In genomic region chr1:54168206-54168965, GRCh38 we compare ENCODE assay signal across 19 cellular contexts. TPM values are rescaled to one million over a fixed set of nuclear protein-coding genes. Genes with fewer than 3 reads are reported as not detected.
A peak's percentile ranks its signal among the peaks of the same experiment; 100 is the strongest.
DNase-seq lines count a peak whose midpoint lies in the region; ATAC-seq, FAIRE-seq and TF ChIP-seq lines count a peak whose summit lies in the region.
"Had no signal": no experiment of that assay in that cellular context is flagged by ENCODE, and none has a peak within 500 bp of the region (broad histone marks: within the 10 kb centered on the region; RNA-seq: fewer than 3 reads in every experiment).

No MANE protein-coding gene starts in this region.

- no peak overlapping the region for H3K9ac ChIP-seq in keratinocyte (ENCODE audit: control insufficient read depth, extremely low read depth, insufficient read depth, low read length)

- TF ChIP-seq CTCF in natural killer cell (IDR thresholded peaks at IDR 0.05) (no peak), chondrocyte (IDR thresholded peaks at IDR 0.05) (no peak), keratinocyte (optimal IDR thresholded peaks at IDR 0.05 in 1 of 3, IDR thresholded peaks at IDR 0.05 in 1 of 3, conservative IDR thresholded peaks at IDR 0.05 in 1 of 3; ENCODE audit: extremely low read depth in 1 of 3, insufficient read depth in 2 of 3, low read length in 3 of 3) (no peak)
- no peak for TF ChIP-seq CTCF in CD4-positive, alpha-beta T cell (IDR thresholded peaks at IDR 0.05)

- H2AFZ ChIP-seq in keratinocyte (ENCODE audit: control insufficient read depth, low read length), result peak overlapping the region; percentile 30

- H3K27ac Mint-ChIP-seq in natural killer cell treated with Interleukin-12 subunit alpha and Interleukin-12 subunit beta and Interleukin-15 and Interleukin-18, amount 100 ng/mL, for 72 hours, result no peak overlapping the region
- H3K27ac Mint-ChIP-seq in natural killer cell, result no peak overlapping the region
- H3K27ac Mint-ChIP-seq in chondrocyte (ENCODE audit: unreplicated experiment), result no peak overlapping the region
- H3K27ac Mint-ChIP-seq in CD4-positive, alpha-beta T cell, result no peak overlapping the region
- H3K27ac Mint-ChIP-seq: B cell had no signal

- CTCF ChIA-PET in CD4-positive, alpha-beta T cell (lab: Charles Lee), result no interaction called here

- H3K4me1 Mint-ChIP-seq in natural killer cell treated with Interleukin-12 subunit alpha and Interleukin-12 subunit beta and Interleukin-15 and Interleukin-18, amount 100 ng/mL, for 72 hours (ENCODE audit: low read depth in 2 of 2), result no peaks in the 10 kb centered on the region
- H3K4me1 Mint-ChIP-seq in natural killer cell (no peaks in the 10 kb centered on the region), chondrocyte (ENCODE audit: low read depth) (no peaks in the 10 kb centered on the region)
- H3K4me1 Mint-ChIP-seq in CD4-positive, alpha-beta T cell (ENCODE audit: low read depth), result peaks cover 13% of the 10 kb centered on the region
- H3K4me1 Mint-ChIP-seq: B cell had no signal

- peak overlapping the region; percentile 28 for H3K27ac ChIP-seq in keratinocyte (ENCODE audit: control insufficient read depth, insufficient read depth, low read length)
- no peak overlapping the region for H3K27ac ChIP-seq in CD4-positive, alpha-beta T cell (ENCODE audit: low read depth, low read length)
- H3K27ac ChIP-seq: HL-60 had no signal

- H3K4me3 Mint-ChIP-seq in natural killer cell treated with Interleukin-12 subunit alpha and Interleukin-12 subunit beta and Interleukin-15 and Interleukin-18, amount 100 ng/mL, for 72 hours, result no peak overlapping the region
- H3K4me3 Mint-ChIP-seq in natural killer cell (no peak overlapping the region), chondrocyte (ENCODE audit: unreplicated experiment) (no peak overlapping the region)
- H3K4me3 Mint-ChIP-seq in CD4-positive, alpha-beta T cell, result no peak overlapping the region
- H3K4me3 Mint-ChIP-seq: B cell; CD4-positive, alpha-beta memory T cell had no signal

- H3K9me3 Mint-ChIP-seq in natural killer cell treated with Interleukin-12 subunit alpha and Interleukin-12 subunit beta and Interleukin-15 and Interleukin-18, amount 100 ng/mL, for 72 hours, result no peaks in the 10 kb centered on the region
- H3K9me3 Mint-ChIP-seq in natural killer cell (no peaks in the 10 kb centered on the region), chondrocyte (ENCODE audit: low read depth) (no peaks in the 10 kb centered on the region)
- no peaks in the 10 kb centered on the region for H3K9me3 Mint-ChIP-seq in CD4-positive, alpha-beta T cell
- H3K9me3 Mint-ChIP-seq: CD4-positive, alpha-beta memory T cell had no signal

- H3K27me3 ChIP-seq in keratinocyte (ENCODE audit: control insufficient read depth, extremely low read depth, insufficient read depth, low read length), result no peaks in the 10 kb centered on the region
- H3K27me3 ChIP-seq in CD4-positive, alpha-beta T cell (ENCODE audit: control insufficient read depth, insufficient read depth, low read length), result no peaks in the 10 kb centered on the region

- H3K4me3 ChIP-seq in keratinocyte (ENCODE audit: control insufficient read depth in 2 of 3, extremely low read depth in 1 of 3, insufficient read depth in 2 of 3, low read depth in 1 of 3, low read length in 3 of 3), result no peak overlapping the region
- H3K4me3 ChIP-seq: HAP-1 had no signal

- DNase-seq in natural killer cell treated with Interleukin-12 subunit alpha and Interleukin-12 subunit beta and Interleukin-15 and Interleukin-18, amount 100 ng/mL, for 72 hours (ENCODE audit: low spot score), result no peak
- DNase-seq in natural killer cell (no peak), chondrocyte (ENCODE audit: low spot score) (peak; percentile 55), keratinocyte (ENCODE audit: low read depth, low spot score) (no peak), NCI-H2107 treated with DMSO at 0.1 percent for 48 hours (lab: John Stamatoyannopoulos, UW; ENCODE audit: unreplicated experiment) (no peak)
- no peak for DNase-seq in CD4-positive, alpha-beta T cell
- DNase-seq: C1 segment of cervical spinal cord; CD4-positive, alpha-beta memory T cell; DMS153; DMS79 treated with DMSO at 0.1 percent for 48 hours had no signal

- peaks cover 23% of the 10 kb centered on the region for H3K4me1 ChIP-seq in keratinocyte (ENCODE audit: control insufficient read depth, extremely low read depth, insufficient read depth, low read length)
- H3K4me1 ChIP-seq: HAP-1 had no signal

- intact Hi-C loops in natural killer cell (cut with micrococcal nuclease), result no loop called here
- intact Hi-C loops in CD4-positive, alpha-beta T cell (cut with DNase I, micrococcal nuclease), result no loop called here

- H3K79me2 ChIP-seq in keratinocyte (ENCODE audit: control insufficient read depth, insufficient read depth, low read length), result no peaks in the 10 kb centered on the region

- no peaks in the 10 kb centered on the region for H3K36me3 ChIP-seq in keratinocyte (ENCODE audit: control insufficient read depth in 2 of 2, extremely low read depth in 1 of 2, insufficient read depth in 2 of 2, low read length in 2 of 2)
- H3K36me3 ChIP-seq: HAP-1 had no signal

- H3K27me3 Mint-ChIP-seq in natural killer cell treated with Interleukin-12 subunit alpha and Interleukin-12 subunit beta and Interleukin-15 and Interleukin-18, amount 100 ng/mL, for 72 hours, result no peaks in the 10 kb centered on the region
- no peaks in the 10 kb centered on the region for H3K27me3 Mint-ChIP-seq in natural killer cell (ENCODE audit: low read depth in 2 of 2)
- H3K27me3 Mint-ChIP-seq in chondrocyte (ENCODE audit: low read depth), result no peaks in the 10 kb centered on the region
- no peaks in the 10 kb centered on the region for H3K27me3 Mint-ChIP-seq in CD4-positive, alpha-beta T cell
- H3K27me3 Mint-ChIP-seq: B cell; CD4-positive, alpha-beta memory T cell had no signal

- H4K20me1 ChIP-seq in keratinocyte (ENCODE audit: control insufficient read depth, extremely low read depth, insufficient read depth, low read length), result no peaks in the 10 kb centered on the region

- POLR2A ChIA-PET in CD4-positive, alpha-beta T cell (lab: Charles Lee), result no interaction called here

- peaks cover 3% of the 10 kb centered on the region for H3K9me1 ChIP-seq in keratinocyte (ENCODE audit: control insufficient read depth, extremely low read depth, insufficient read depth, low read length)

- peak overlapping the region; percentile 49 for H3K4me2 ChIP-seq in keratinocyte (ENCODE audit: control insufficient read depth, extremely low read depth, insufficient read depth, low read depth, low read length)

- peak; percentile 70 for FAIRE-seq in keratinocyte (lab: Jason Lieb, UNC)
- FAIRE-seq: G401.6, GM12891, H1 had no signal

- dilution Hi-C loops in keratinocyte (cut with MboI; ENCODE audit: extremely low pct_ligation_motif_present, low sequenced_read_pairs), result no loop called here

- no peaks in the 10 kb centered on the region for H3K36me3 Mint-ChIP-seq in natural killer cell treated with Interleukin-12 subunit alpha and Interleukin-12 subunit beta and Interleukin-15 and Interleukin-18, amount 100 ng/mL, for 72 hours
- H3K36me3 Mint-ChIP-seq in natural killer cell (no peaks in the 10 kb centered on the region), chondrocyte (ENCODE audit: low read depth) (no peaks in the 10 kb centered on the region)
- no peaks in the 10 kb centered on the region for H3K36me3 Mint-ChIP-seq in CD4-positive, alpha-beta T cell (ENCODE audit: low read depth)

- ATAC-seq in natural killer cell treated with Interleukin-12 subunit alpha and Interleukin-12 subunit beta and Interleukin-15 and Interleukin-18, amount 100 ng/mL, for 72 hours, result peak; percentile 4 to 20
- ATAC-seq in natural killer cell, result no peak
- ATAC-seq in HG03571 (IDR thresholded peaks at IDR 0.05; ENCODE audit: unreplicated experiment), result no peak
- ATAC-seq in CD4-positive, alpha-beta T cell (ENCODE audit: poor library complexity), result no peak
- no peak for ATAC-seq in GM21423 (IDR thresholded peaks at IDR 0.05; ENCODE audit: unreplicated experiment)

- no peaks in the 10 kb centered on the region for H3K9me3 ChIP-seq in keratinocyte (ENCODE audit: control insufficient read depth, low read depth, low read length)
- H3K9me3 ChIP-seq in CD4-positive, alpha-beta T cell (ENCODE audit: control insufficient read depth, low read length), result no peaks in the 10 kb centered on the region
- H3K9me3 ChIP-seq: HAP-1 had no signal

RNA-seq across cellular contexts. Expression of gene CDCP2, which starts 15.6 kb away (rescaled TPM):
- total RNA-seq in natural killer cell treated with Interleukin-12 subunit alpha and Interleukin-12 subunit beta and Interleukin-15 and Interleukin-18, amount 100 ng/mL, for 72 hours, result not detected
- total RNA-seq in natural killer cell (under 1 TPM in 1 of 3 donors, not detected in 2; 0.30 TPM), chondrocyte (not detected in 3 replicates)
- not detected in 3 replicates for polyA plus RNA-seq in keratinocyte
- not detected for polyA plus RNA-seq in keratinocyte (2011; ENCODE audit: low read depth)
- polyA plus RNA-seq in keratinocyte (2011; cell fraction: cytosol; rRNA removed), result not detected in 2 replicates
- polyA plus RNA-seq in keratinocyte (2011; cell fraction: nucleus; rRNA removed), result not detected in 2 replicates
- not detected in 2 replicates for polyA plus RNA-seq in keratinocyte (2012; ENCODE audit: low replicate concordance)
- not detected in 3 replicates for polyA minus RNA-seq in keratinocyte
- polyA minus RNA-seq in keratinocyte (2011; cell fraction: cytosol; rRNA and poly(A)+ RNA removed), result not detected
- polyA minus RNA-seq in keratinocyte (2011; cell fraction: nucleus; rRNA and poly(A)+ RNA removed), result not detected in 2 replicates
- total RNA-seq in CD4-positive, alpha-beta T cell, result not detected
- total RNA-seq: A172, B cell, H1 had no signal
- polyA plus RNA-seq: CD4-positive, alpha-beta memory T cell; H1 had no signal

RNA-seq across cellular contexts. Expression of gene CYB5RL, which starts 31.4 kb away (rescaled TPM):
- total RNA-seq in natural killer cell treated with Interleukin-12 subunit alpha and Interleukin-12 subunit beta and Interleukin-15 and Interleukin-18, amount 100 ng/mL, for 72 hours, result 10 to 100 TPM in 1 of 2 donors, 1 to 10 TPM in 1; 7.1 to 12.0 TPM
- total RNA-seq in natural killer cell, result 1 to 10 TPM; 5.6 to 6.7 (median 6.2) TPM
- total RNA-seq in chondrocyte, result 7.0 to 7.8 TPM (median 7.5 TPM) in 3 replicates
- 0.67 to 1.3 TPM (median 0.73 TPM) in 3 replicates for polyA plus RNA-seq in keratinocyte
- polyA plus RNA-seq in keratinocyte (2011; ENCODE audit: low read depth), result 0.29 TPM
- polyA plus RNA-seq in keratinocyte (2011; cell fraction: cytosol; rRNA removed), result 0.62 and 0.75 TPM in 2 replicates
- polyA plus RNA-seq in keratinocyte (2011; cell fraction: nucleus; rRNA removed), result 0.92 and 1.0 TPM in 2 replicates
- polyA plus RNA-seq in keratinocyte (2012; ENCODE audit: low replicate concordance), result 0.99 and 1.1 TPM in 2 replicates
- 1.1 to 2.1 TPM (median 1.5 TPM) in 3 replicates for polyA minus RNA-seq in keratinocyte
- not detected for polyA minus RNA-seq in keratinocyte (2011; cell fraction: cytosol; rRNA and poly(A)+ RNA removed)
- 0.21 and 0.39 TPM in 2 replicates for polyA minus RNA-seq in keratinocyte (2011; cell fraction: nucleus; rRNA and poly(A)+ RNA removed)
- 1 to 10 TPM; 2.0 to 2.1 TPM for total RNA-seq in CD4-positive, alpha-beta T cell

RNA-seq across cellular contexts. Expression of gene MRPL37, which starts 31.6 kb away (rescaled TPM):
- total RNA-seq in natural killer cell treated with Interleukin-12 subunit alpha and Interleukin-12 subunit beta and Interleukin-15 and Interleukin-18, amount 100 ng/mL, for 72 hours, result 100 to 1,000 TPM; 109 to 158 TPM
- total RNA-seq in natural killer cell (10 to 100 TPM; 23.0 to 31.9 (median 28.8) TPM), chondrocyte (66.0 to 66.9 TPM (median 66.3 TPM) in 3 replicates)
- polyA plus RNA-seq in keratinocyte, result 30.9 to 31.7 TPM (median 31.0 TPM) in 3 replicates
- 14.8 TPM for polyA plus RNA-seq in keratinocyte (2011; ENCODE audit: low read depth)
- 23.6 and 33.6 TPM in 2 replicates for polyA plus RNA-seq in keratinocyte (2011; cell fraction: cytosol; rRNA removed)
- 11.9 and 19.0 TPM in 2 replicates for polyA plus RNA-seq in keratinocyte (2011; cell fraction: nucleus; rRNA removed)
- polyA plus RNA-seq in keratinocyte (2012; ENCODE audit: low replicate concordance), result 82.8 and 94.6 TPM in 2 replicates
- polyA minus RNA-seq in keratinocyte, result 24.4 to 43.2 TPM (median 24.8 TPM) in 3 replicates
- polyA minus RNA-seq in keratinocyte (2011; cell fraction: cytosol; rRNA and poly(A)+ RNA removed), result 18.8 TPM
- 5.7 and 5.8 TPM in 2 replicates for polyA minus RNA-seq in keratinocyte (2011; cell fraction: nucleus; rRNA and poly(A)+ RNA removed)
- total RNA-seq in CD4-positive, alpha-beta T cell, result 10 to 100 TPM; 24.0 to 24.4 TPM

Comparison
In these comparisons a context has a peak if more than half of its experiments do, and no peak if none do; other contexts are left out.
1. ATAC-seq: peak in natural killer cell treated with Interleukin-12 subunit alpha and Interleukin-12 subunit beta and Interleukin-15 and Interleukin-18, amount 100 ng/mL, for 72 hours (2 of 2); none in natural killer cell (0 of 3), HG03571 (single experiment), CD4-positive, alpha-beta T cell (single experiment) and GM21423 (single experiment).